In the genomic region with DNA sequence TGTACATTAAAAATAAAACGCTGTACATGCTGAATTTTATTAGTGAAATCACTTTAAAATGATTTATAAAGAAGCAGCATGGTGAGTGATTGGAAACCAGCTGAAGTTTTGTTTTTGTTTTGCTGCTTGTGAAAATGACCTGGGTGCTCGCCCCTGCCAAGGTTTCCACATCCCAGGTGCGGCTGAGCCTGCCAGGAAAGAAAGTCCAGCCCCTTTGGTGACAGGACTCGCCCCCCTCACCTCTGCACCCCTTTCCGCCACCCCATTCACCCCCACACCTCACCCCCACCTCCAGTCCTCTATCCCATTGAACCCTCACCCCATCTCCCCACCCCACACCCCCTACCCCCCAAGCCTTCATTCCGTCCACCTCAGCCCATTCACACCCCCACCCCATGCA, we compare ENCODE assay signal across 10 cellular contexts. TPM values are rescaled to one million over a fixed set of nuclear protein-coding genes. Genes with fewer than 3 reads are reported as not detected.
DNase-seq lines count a peak whose midpoint lies in the region; ATAC-seq and TF ChIP-seq lines count a peak whose summit lies in the region.
"Not testable (repeated sequence)": the region's sequence is repeated elsewhere in the genome, so short reads cannot be mapped to it uniquely, and the experiment has no call there.
"Had no signal": no experiment of that assay in that cellular context is flagged by ENCODE, and none has a peak within 500 bp of the region (broad histone marks: within the 10 kb centered on the region; RNA-seq: fewer than 3 reads in every experiment).

No MANE protein-coding gene starts in this region.

- TF ChIP-seq CTCF in BJ (IDR thresholded peaks at IDR 0.05; ENCODE audit: insufficient read depth, low read depth, low read length); SK-N-SH (IDR thresholded peaks at IDR 0.05); choroid plexus epithelial cell (conservative IDR thresholded peaks at IDR 0.05; ENCODE audit: low read depth, low read length); heart left ventricle (IDR thresholded peaks at IDR 0.05); neural crest cell (conservative IDR thresholded peaks at IDR 0.05); thoracic aorta (IDR thresholded peaks at IDR 0.05): not testable (repeated sequence)

- H3K36me3 Mint-ChIP-seq in activated T-helper 2 cell treated with anti-CD3 and anti-CD28 coated beads, Interferon-gamma antibody, Interleukin-2, Interleukin-4, amounts not matched to agents 10 μg/mL and 5 μg/mL and 100 μg/mL, durations not matched to agents 14 hours and 24 hours and 36 hours (ENCODE audit: low read depth); neural crest cell (ENCODE audit: low read depth): not testable (repeated sequence)

- H3K9me3 ChIP-seq in HUES6 (ENCODE audit: control insufficient read depth, insufficient read depth, low read depth, low read length); SK-N-SH; heart left ventricle; thoracic aorta: not testable (repeated sequence)

- H3K4me1 Mint-ChIP-seq in activated T-helper 2 cell treated with anti-CD3 and anti-CD28 coated beads, Interferon-gamma antibody, Interleukin-2, Interleukin-4, amounts not matched to agents 10 μg/mL and 5 μg/mL and 100 μg/mL, durations not matched to agents 14 hours and 24 hours and 36 hours (ENCODE audit: low read depth), result not testable (repeated sequence)
- peaks cover 10% of the 10 kb centered on the region for H3K4me1 Mint-ChIP-seq in neural crest cell

- H3F3A ChIP-seq in SK-N-SH (replicated peaks; ENCODE audit: insufficient read depth), result not testable (repeated sequence)

- H3K27ac ChIP-seq in HUES6 (ENCODE audit: low read depth, low read length); SK-N-SH (ENCODE audit: low read depth in 2 of 2, low read length in 1 of 2); heart left ventricle; thoracic aorta: not testable (repeated sequence)

- ATAC-seq in heart left ventricle; thoracic aorta (ENCODE audit: insufficient number of reproducible peaks, low FRiP score, low read depth): not testable (repeated sequence)

- not testable (repeated sequence) for H4K20me1 ChIP-seq in SK-N-SH (ENCODE audit: insufficient read depth)

- H3K9ac ChIP-seq in HUES6 (ENCODE audit: low read length), result not testable (repeated sequence)
- H3K9ac ChIP-seq in SK-N-SH, result peak overlapping the region; percentile 34; the same call in 1 of the 2 replicates

- CTCF ChIA-PET in BJ (lab: Yijun Ruan, JAX) (interaction anchor here (4.5 kb wide), 1 partner anchor 126 kb away, joined by 31 read pairs; a partner anchor contains a TSS), SK-N-SH (lab: Yijun Ruan, JAX) (interaction anchor here (1.7 to 3.2 kb wide), 2 partner anchors 127 to 147 kb away, joined by 6 to 26 read pairs; a partner anchor contains a TSS)

- H3K4me2 ChIP-seq in SK-N-SH, result peak overlapping the region; percentile 62; the same call in 1 of the 2 replicates

- POLR2A ChIA-PET in BJ (lab: Charles Lee); SK-N-SH (lab: Yijun Ruan, JAX): not testable (repeated sequence)

- WGBS in SK-N-SH (ENCODE audit: low lambda C conversion rate), result 5% methylated on average over 6 of the region's 6 CpGs
- 9 to 17% (median 14%) methylated on average over 3 to 6 of the region's 6 CpGs for WGBS in heart left ventricle, 4 donors

- TF ChIP-seq RAD21 in SK-N-SH (IDR thresholded peaks at IDR 0.05; ENCODE audit: low read length), result not testable (repeated sequence)

- peak overlapping the region; percentile 70 for H3K4me3 ChIP-seq in BJ (ENCODE audit: low read depth, low read length)
- H3K4me3 ChIP-seq in HUES6 (ENCODE audit: low read depth, low read length), result peak overlapping the region; percentile 35; the same call in 1 of the 2 replicates
- H3K4me3 ChIP-seq in SK-N-SH (ENCODE audit: low read depth in 2 of 2, low read length in 1 of 2), result peak overlapping the region; percentile 40 to 48
- peak overlapping the region; percentile 44 for H3K4me3 ChIP-seq in choroid plexus epithelial cell (ENCODE audit: low read depth, low read length)
- peak overlapping the region in 9 of 12 donors; percentile 24 to 97 (median 65) for H3K4me3 ChIP-seq in heart left ventricle
- H3K4me3 ChIP-seq in thoracic aorta, result peak overlapping the region; percentile 57

- not testable (repeated sequence) for TF ChIP-seq EP300 in SK-N-SH (IDR thresholded peaks at IDR 0.05; ENCODE audit: borderline replicate concordance in 1 of 2, low read depth in 1 of 2, low read length in 1 of 2)

- not testable (repeated sequence) for H3K9me3 Mint-ChIP-seq in activated T-helper 2 cell treated with anti-CD3 and anti-CD28 coated beads, Interferon-gamma antibody, Interleukin-2, Interleukin-4, amounts not matched to agents 10 μg/mL and 5 μg/mL and 100 μg/mL, durations not matched to agents 14 hours and 24 hours and 36 hours; neural crest cell

- not testable (repeated sequence) for H2AFZ ChIP-seq in SK-N-SH (ENCODE audit: low read depth)

- intact Hi-C loops in activated T-helper 2 cell treated with anti-CD3 and anti-CD28 coated beads, Interferon-gamma antibody, Interleukin-2, Interleukin-4, amounts not matched to agents 10 μg/mL and 5 μg/mL and 100 μg/mL, durations not matched to agents 14 hours and 24 hours and 36 hours (cut with micrococcal nuclease), result not testable (repeated sequence)
- intact Hi-C loops in heart left ventricle (cut with DNase I), result loop anchor here in 1 of 10 donors (5.0 kb wide), 1 partner anchor 181 kb away; no protein-coding TSS in a partner anchor

- H3K4me3 Mint-ChIP-seq in activated T-helper 2 cell treated with anti-CD3 and anti-CD28 coated beads, Interferon-gamma antibody, Interleukin-2, Interleukin-4, amounts not matched to agents 10 μg/mL and 5 μg/mL and 100 μg/mL, durations not matched to agents 14 hours and 24 hours and 36 hours (ENCODE audit: low read depth), result peak overlapping the region; percentile 78
- H3K4me3 Mint-ChIP-seq in neural crest cell, result peak overlapping the region; percentile 27

- not testable (repeated sequence) for H3K27me3 ChIP-seq in BJ (ENCODE audit: control insufficient read depth, insufficient read depth, low read length); HUES6 (ENCODE audit: control insufficient read depth, insufficient read depth, low read length); SK-N-SH (ENCODE audit: insufficient read depth); heart left ventricle; thoracic aorta (replicated peaks; ENCODE audit: insufficient read depth)

- peaks cover 14% of the 10 kb centered on the region for H3K79me2 ChIP-seq in SK-N-SH (ENCODE audit: insufficient read depth)

- not testable (repeated sequence) for H3K36me3 ChIP-seq in BJ (ENCODE audit: control insufficient read depth, insufficient read depth, low read length); HUES6 (ENCODE audit: control insufficient read depth, insufficient read depth, low read length); SK-N-SH (replicated peaks in 1 of 2; ENCODE audit: control insufficient read depth in 1 of 2, insufficient read depth in 2 of 2, low read length in 1 of 2); thoracic aorta
- peaks cover 0 to 12% (median 0%) of the 10 kb centered on the region in 9 donors for H3K36me3 ChIP-seq in heart left ventricle

- not testable (repeated sequence) for TF ChIP-seq POLR2A in heart left ventricle (IDR thresholded peaks at IDR 0.05)

- H3K9me2 ChIP-seq in SK-N-SH, result not testable (repeated sequence)

- peaks cover 17% of the 10 kb centered on the region for H3K27me3 Mint-ChIP-seq in activated T-helper 2 cell treated with anti-CD3 and anti-CD28 coated beads, Interferon-gamma antibody, Interleukin-2, Interleukin-4, amounts not matched to agents 10 μg/mL and 5 μg/mL and 100 μg/mL, durations not matched to agents 14 hours and 24 hours and 36 hours (ENCODE audit: low read depth)
- peaks cover 21% of the 10 kb centered on the region for H3K27me3 Mint-ChIP-seq in neural crest cell (ENCODE audit: low read depth)

- H3K4me1 ChIP-seq in HUES6 (ENCODE audit: control insufficient read depth, insufficient read depth, low read length); SK-N-SH (ENCODE audit: control insufficient read depth in 1 of 2, insufficient read depth in 2 of 2, low read depth in 1 of 2, low read length in 1 of 2); heart left ventricle; thoracic aorta (ENCODE audit: control insufficient read depth in 1 of 2, low read depth in 2 of 2): not testable (repeated sequence)

- not testable (repeated sequence) for DNase-seq in BJ (ENCODE audit: low read depth); SK-N-SH; activated T-helper 2 cell treated with anti-CD3 and anti-CD28 coated beads, Interferon-gamma antibody, Interleukin-2, Interleukin-4, amounts not matched to agents 10 μg/mL and 5 μg/mL and 100 μg/mL, durations not matched to agents 14 hours and 24 hours and 36 hours (ENCODE audit: low spot score); choroid plexus epithelial cell (ENCODE audit: low read depth); neural crest cell (ENCODE audit: low read depth, low spot score); thoracic aorta (ENCODE audit: low spot score)
- peak in 1 of 5 donors; percentile 47 for DNase-seq in heart left ventricle

- H3K27ac Mint-ChIP-seq in activated T-helper 2 cell treated with anti-CD3 and anti-CD28 coated beads, Interferon-gamma antibody, Interleukin-2, Interleukin-4, amounts not matched to agents 10 μg/mL and 5 μg/mL and 100 μg/mL, durations not matched to agents 14 hours and 24 hours and 36 hours, result peak overlapping the region; percentile 67
- not testable (repeated sequence) for H3K27ac Mint-ChIP-seq in neural crest cell (ENCODE audit: unreplicated experiment)

RNA-seq across cellular contexts. Expression of a gene that starts 0.7 kb away (rescaled TPM):
- polyA plus RNA-seq in BJ (2011; rRNA removed) (2.5 and 4.5 TPM in 2 replicates), SK-N-SH (2012; rRNA removed) (1.8 and 2.9 TPM in 2 replicates), heart left ventricle (1 to 10 TPM; 1.3 to 4.0 TPM)
- polyA minus RNA-seq in BJ (2011; rRNA and poly(A)+ RNA removed), result 43.6 and 44.4 TPM in 2 replicates
- 1.2 and 1.6 TPM in 2 replicates for polyA plus RNA-seq in SK-N-SH (2012; cell fraction: cytosol; rRNA removed)
- 4.5 and 7.3 TPM in 2 replicates for polyA plus RNA-seq in SK-N-SH (2012; cell fraction: nucleus; rRNA removed)
- total RNA-seq in activated T-helper 2 cell treated with anti-CD3 and anti-CD28 coated beads, Interferon-gamma antibody, Interleukin-2, Interleukin-4, amounts not matched to agents 10 μg/mL and 5 μg/mL and 100 μg/mL, durations not matched to agents 14 hours and 24 hours and 36 hours, result 69.4 and 75.5 TPM in 2 replicates
- total RNA-seq in heart left ventricle (10 to 100 TPM in 2 of 9 donors, 1 to 10 TPM in 7; 4.5 to 17.7 (median 7.1) TPM), neural crest cell (43.5 and 46.2 TPM in 2 replicates), thoracic aorta (10 to 100 TPM; 39.8 to 89.4 TPM)

RNA-seq across cellular contexts. Expression of a gene that starts 43.8 kb away (rescaled TPM):
- 4.9 and 9.5 TPM in 2 replicates for polyA plus RNA-seq in BJ (2011; rRNA removed)
- 5.6 and 5.7 TPM in 2 replicates for polyA minus RNA-seq in BJ (2011; rRNA and poly(A)+ RNA removed)
- polyA plus RNA-seq in SK-N-SH (2012; rRNA removed), result not detected in 2 replicates
- polyA plus RNA-seq in SK-N-SH (2012; cell fraction: cytosol; rRNA removed), result not detected in 2 replicates
- 0.02 and 0.09 TPM in 2 replicates for polyA plus RNA-seq in SK-N-SH (2012; cell fraction: nucleus; rRNA removed)
- total RNA-seq in activated T-helper 2 cell treated with anti-CD3 and anti-CD28 coated beads, Interferon-gamma antibody, Interleukin-2, Interleukin-4, amounts not matched to agents 10 μg/mL and 5 μg/mL and 100 μg/mL, durations not matched to agents 14 hours and 24 hours and 36 hours, result 18.0 and 19.1 TPM in 2 replicates
- 10 to 100 TPM in 2 of 9 donors, 1 to 10 TPM in 7; 1.7 to 20.2 (median 5.5) TPM for total RNA-seq in heart left ventricle
- polyA plus RNA-seq in heart left ventricle, result 1 to 10 TPM; 2.1 to 5.6 TPM
- not detected in 2 replicates for total RNA-seq in neural crest cell
- total RNA-seq in thoracic aorta, result 1 to 10 TPM; 6.9 TPM
- total RNA-seq: Daoy, myocyte had no signal
